ENCODE assay signal across 22 cellular contexts in the genomic region with DNA sequence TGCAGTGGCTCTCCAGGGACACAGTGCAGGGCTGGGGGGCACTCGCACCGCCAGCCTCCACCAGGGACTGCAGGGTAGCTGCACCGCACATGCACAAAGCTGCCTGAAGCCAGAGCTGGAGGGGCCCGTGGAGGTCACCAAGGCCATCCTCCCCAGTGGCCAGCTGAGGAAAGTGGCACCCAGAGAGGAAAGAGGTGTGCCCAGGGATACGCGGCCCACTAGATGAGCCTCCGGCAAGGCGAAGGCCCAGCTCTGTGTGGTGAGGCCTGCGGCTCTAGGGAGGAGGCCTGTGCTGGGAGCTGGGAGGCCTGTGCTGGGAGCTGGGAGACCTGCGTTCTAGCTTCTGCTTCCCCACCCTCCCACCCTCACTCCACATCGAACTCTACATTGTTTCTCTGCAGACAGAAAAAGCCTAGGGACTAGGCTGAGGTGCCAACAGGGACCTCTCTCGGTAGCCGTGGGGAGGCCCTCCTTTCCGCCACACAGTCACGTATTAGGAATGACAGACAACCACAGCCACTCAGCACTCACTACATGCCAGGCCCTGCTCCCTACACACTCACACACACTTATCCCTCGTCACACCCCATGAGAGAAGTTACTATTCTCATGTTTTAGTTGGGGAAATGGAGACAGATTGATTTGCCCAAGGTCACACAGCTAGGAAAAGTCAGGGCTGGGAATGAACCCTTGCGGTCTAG. TPM values are rescaled to one million over a fixed set of nuclear protein-coding genes. Genes with fewer than 3 reads are reported as not detected.
DNase-seq lines count a peak whose midpoint lies in the region; ATAC-seq, FAIRE-seq and TF ChIP-seq lines count a peak whose summit lies in the region.
"Had no signal": no experiment of that assay in that cellular context is flagged by ENCODE, and none has a peak within 500 bp of the region (broad histone marks: within the 10 kb centered on the region; RNA-seq: fewer than 3 reads in every experiment).

No MANE protein-coding gene starts in this region.

- POLR2A ChIA-PET in HepG2 (lab: Yijun Ruan, JAX): no interaction called here
- POLR2A ChIA-PET in activated CD4-positive, alpha-beta memory T cell treated with anti-CD3 and anti-CD28 coated beads, Interleukin-2, amount 10 ng/mL, durations not matched to agents 7 days and 5 days (lab: Charles Lee): no interaction called here
- POLR2A ChIA-PET in activated CD4-positive, alpha-beta T cell treated with anti-CD3 and anti-CD28 coated beads for 36 hours (lab: Charles Lee): no interaction called here

- TF ChIP-seq POLR2A in HepG2 (IDR thresholded peaks at IDR 0.05; ENCODE audit: insufficient read depth in 1 of 2, low read depth in 2 of 2, low read length in 2 of 2): no peak
- TF ChIP-seq POLR2A in esophagus muscularis mucosa (IDR thresholded peaks at IDR 0.05; ENCODE audit: low read depth): no peak

- peaks cover 11% of the 10 kb centered on the region for H3K4me1 Mint-ChIP-seq in GM23338
- H3K4me1 Mint-ChIP-seq in activated CD4-positive, alpha-beta memory T cell treated with anti-CD3 and anti-CD28 coated beads, Interleukin-2, amount 10 ng/mL, durations not matched to agents 7 days and 5 days: no peaks in the 10 kb centered on the region
- no peaks in the 10 kb centered on the region for H3K4me1 Mint-ChIP-seq in activated CD4-positive, alpha-beta T cell treated with anti-CD3 and anti-CD28 coated beads for 36 hours
- H3K4me1 Mint-ChIP-seq: activated naive CD8-positive, alpha-beta T cell treated with anti-CD3 and anti-CD28 coated beads for 36 hours had no signal

- peaks cover 22% of the 10 kb centered on the region for H3K27me3 Mint-ChIP-seq in GM23338 (ENCODE audit: insufficient read depth, low read depth, poor library complexity)
- peaks cover 15% of the 10 kb centered on the region for H3K27me3 Mint-ChIP-seq in activated CD4-positive, alpha-beta memory T cell treated with anti-CD3 and anti-CD28 coated beads, Interleukin-2, amount 10 ng/mL, durations not matched to agents 7 days and 5 days
- H3K27me3 Mint-ChIP-seq in activated CD4-positive, alpha-beta T cell treated with anti-CD3 and anti-CD28 coated beads for 36 hours: peaks cover 8% of the 10 kb centered on the region

- ATAC-seq in GM23338 (peak; percentile 16), HepG2 (peak; percentile 50)
- ATAC-seq in activated CD4-positive, alpha-beta T cell treated with anti-CD3 and anti-CD28 coated beads for 36 hours: no peak

- no peak overlapping the region for H3K27ac Mint-ChIP-seq in GM23338
- no peak overlapping the region for H3K27ac Mint-ChIP-seq in activated CD4-positive, alpha-beta memory T cell treated with anti-CD3 and anti-CD28 coated beads, Interleukin-2, amount 10 ng/mL, durations not matched to agents 7 days and 5 days
- no peak overlapping the region for H3K27ac Mint-ChIP-seq in activated CD4-positive, alpha-beta T cell treated with anti-CD3 and anti-CD28 coated beads for 36 hours
- H3K27ac Mint-ChIP-seq: activated naive CD8-positive, alpha-beta T cell treated with anti-CD3 and anti-CD28 coated beads for 36 hours; mesothelial cell of epicardium had no signal

- H3K9me3 ChIP-seq in HepG2 (ENCODE audit: low read length) (no peaks in the 10 kb centered on the region), esophagus muscularis mucosa (no peaks in the 10 kb centered on the region)
- H3K9me3 ChIP-seq: Caco-2 had no signal

- DNase-seq in AG08395 (ENCODE audit: low spot score) (peak; percentile 47), GM23338 (ENCODE audit: low spot score) (no peak), amniotic epithelial cell (ENCODE audit: low read depth) (peak; percentile 51), HepG2 (ENCODE audit: low spot score) (peak; percentile 9), esophagus muscularis mucosa (ENCODE audit: extremely low spot score) (no peak), DMS153 (lab: John Stamatoyannopoulos, UW) (no peak)
- DNase-seq in activated CD4-positive, alpha-beta memory T cell treated with anti-CD3 and anti-CD28 coated beads, Interleukin-2, amount 10 ng/mL, durations not matched to agents 7 days and 5 days: no peak
- DNase-seq in activated CD4-positive, alpha-beta T cell treated with anti-CD3 and anti-CD28 coated beads for 36 hours: no peak
- DNase-seq: ACHN; activated CD4-positive, alpha-beta T cell treated with anti-CD3 and anti-CD28 coated beads, Interleukin-2, amount 50 U/mL, for 4 hours; activated naive CD8-positive, alpha-beta T cell treated with anti-CD3 and anti-CD28 coated beads for 36 hours; activated T-cell treated with anti-CD3 and anti-CD28 coated beads, Interleukin-2, amount 50 U/mL, for 1 hour; caudate nucleus; hypothalamus; KBM-7; retina; SW 1271 had no signal

- no peak for TF ChIP-seq RAD21 in HepG2 (CRISPR knock-in tag; IDR thresholded peaks at IDR 0.05)

- H3K36me3 ChIP-seq in GM23338 (ENCODE audit: insufficient read depth): no peaks in the 10 kb centered on the region
- H3K36me3 ChIP-seq in HepG2 (replicated peaks in 1 of 2; ENCODE audit: control insufficient read depth in 1 of 2, insufficient read depth in 2 of 2, low read length in 2 of 2): no peaks in the 10 kb centered on the region
- H3K36me3 ChIP-seq in esophagus muscularis mucosa: no peaks in the 10 kb centered on the region

- H2AFZ ChIP-seq in GM23338 (peak overlapping the region; percentile 8; the same call in 1 of the 2 replicates), HepG2 (ENCODE audit: low read length) (no peak overlapping the region)

- no peak overlapping the region for H3K4me3 Mint-ChIP-seq in GM23338
- no peak overlapping the region for H3K4me3 Mint-ChIP-seq in activated CD4-positive, alpha-beta memory T cell treated with anti-CD3 and anti-CD28 coated beads, Interleukin-2, amount 10 ng/mL, durations not matched to agents 7 days and 5 days
- no peak overlapping the region for H3K4me3 Mint-ChIP-seq in activated CD4-positive, alpha-beta T cell treated with anti-CD3 and anti-CD28 coated beads for 36 hours
- H3K4me3 Mint-ChIP-seq: activated naive CD8-positive, alpha-beta T cell treated with anti-CD3 and anti-CD28 coated beads for 36 hours; mesothelial cell of epicardium had no signal

- TF ChIP-seq EP300 in HepG2 (IDR thresholded peaks at IDR 0.05; ENCODE audit: low read depth in 2 of 2, low read length in 2 of 2) (no peak), HepG2 (CRISPR knock-in tag; IDR thresholded peaks at IDR 0.05; ENCODE audit: borderline replicate concordance) (no peak), esophagus muscularis mucosa (IDR thresholded peaks at IDR 0.05) (no peak)

- no peak overlapping the region for H3K27ac ChIP-seq in GM23338 (ENCODE audit: low read depth)
- no peak overlapping the region for H3K27ac ChIP-seq in HepG2 (ENCODE audit: extremely low read length, insufficient read depth, low read length)
- H3K27ac ChIP-seq in esophagus muscularis mucosa (replicated peaks in 1 of 4): no peak overlapping the region

- no TSS peak for BruUV-seq in HepG2 (replicated peaks; lab: Mats Ljungman, UMichigan)

- H3K4me2 ChIP-seq in GM23338: no peak overlapping the region
- peak overlapping the region; percentile 23; the same call in 1 of the 2 replicates for H3K4me2 ChIP-seq in HepG2 (ENCODE audit: low read depth, low read length)

- 0 out of 2 replicates have a peak overlapping the region, but pooled peaks have one; percentile 22 for H3K9ac ChIP-seq in HepG2 (ENCODE audit: insufficient read depth, low read depth, low read length)

- in situ Hi-C loops in HepG2 (cut with HindIII; ENCODE audit: extremely low pct_ligation_motif_present, low pct_unique_long_range_greater_than_20kb): no loop called here

- H4K20me1 ChIP-seq in GM23338 (replicated peaks; ENCODE audit: insufficient read depth): no peaks in the 10 kb centered on the region
- H4K20me1 ChIP-seq in HepG2 (ENCODE audit: insufficient read depth, low read length): no peaks in the 10 kb centered on the region

- WGBS in HepG2 (ENCODE audit: low lambda C conversion rate): 48% methylated on average over 11 of the region's 17 CpGs
- 96% methylated on average over 13 of the region's 17 CpGs for WGBS in esophagus muscularis mucosa

- no peaks in the 10 kb centered on the region for H3K79me2 ChIP-seq in GM23338 (replicated peaks; ENCODE audit: insufficient read depth)
- no peaks in the 10 kb centered on the region for H3K79me2 ChIP-seq in HepG2 (ENCODE audit: insufficient read depth, low read length)

- H3K4me1 ChIP-seq in GM23338 (ENCODE audit: insufficient read depth): peaks cover 8% of the 10 kb centered on the region; the same call in 1 of the 2 replicates
- H3K4me1 ChIP-seq in HepG2 (ENCODE audit: insufficient read depth, low read length): peaks cover 11% of the 10 kb centered on the region
- H3K4me1 ChIP-seq in esophagus muscularis mucosa: peaks cover 0 to 12% (median 11%) of the 10 kb centered on the region in 4 donors
- H3K4me1 ChIP-seq: Caco-2 had no signal

- H3K4me3 ChIP-seq in GM23338 (no peak overlapping the region), HepG2 (replicated peaks in 1 of 3; ENCODE audit: insufficient read depth in 1 of 3, low read depth in 2 of 3, low read length in 3 of 3) (peak overlapping the region in 1 of 3 experiments; percentile 32; a peak in 1 of 6 replicates), esophagus muscularis mucosa (no peak overlapping the region)

- H3K9me2 ChIP-seq in GM23338 (ENCODE audit: insufficient read depth): no peaks in the 10 kb centered on the region

- H3F3A ChIP-seq in GM23338 (replicated peaks; ENCODE audit: low read depth): no peaks in the 10 kb centered on the region

- no peak for TF ChIP-seq CTCF in GM23338 (conservative IDR thresholded peaks at IDR 0.05; ENCODE audit: low read depth in 2 of 2)
- no peak for TF ChIP-seq CTCF in HepG2 (CRISPR knock-in tag; IDR thresholded peaks at IDR 0.05)
- TF ChIP-seq CTCF in esophagus muscularis mucosa (IDR thresholded peaks at IDR 0.05): no peak

- H3K27me3 ChIP-seq in GM23338 (ENCODE audit: insufficient read depth): no peaks in the 10 kb centered on the region
- peaks cover 10 to 43% of the 10 kb centered on the region in 2 experiments for H3K27me3 ChIP-seq in HepG2 (ENCODE audit: control insufficient read depth in 1 of 2, insufficient read depth in 2 of 2, low read length in 2 of 2)
- peaks cover 0 to 8% (median 0%) of the 10 kb centered on the region in 4 donors for H3K27me3 ChIP-seq in esophagus muscularis mucosa

- CTCF ChIA-PET in HepG2 (lab: Yijun Ruan, JAX; ENCODE audit: low intra/inter-chr PET ratio, low total read pairs): interaction anchor here (1.5 kb wide), 1 partner anchor 57 kb away, joined by 4 read pairs; no protein-coding TSS in a partner anchor
- CTCF ChIA-PET in activated CD4-positive, alpha-beta memory T cell treated with anti-CD3 and anti-CD28 coated beads, Interleukin-2, amount 10 ng/mL, durations not matched to agents 7 days and 5 days (lab: Charles Lee): no interaction called here
- CTCF ChIA-PET in activated CD4-positive, alpha-beta T cell treated with anti-CD3 and anti-CD28 coated beads for 36 hours (lab: Charles Lee): interaction anchor here (0.6 kb wide), 1 partner anchor 165 kb away, joined by 3 read pairs; no protein-coding TSS in a partner anchor

- FAIRE-seq in HepG2 (lab: Jason Lieb, UNC): no peak
- FAIRE-seq: GM12892, urothelium cell line had no signal

- intact Hi-C loops in HepG2 (cut with micrococcal nuclease; ENCODE audit: unreplicated experiment): loop anchor here (5.0 kb wide), 1 partner anchor 94 kb away; no protein-coding TSS in a partner anchor
- intact Hi-C loops in esophagus muscularis mucosa (cut with DNase I): no loop called here
- intact Hi-C loops in activated CD4-positive, alpha-beta T cell treated with anti-CD3 and anti-CD28 coated beads for 36 hours (cut with DNase I, micrococcal nuclease): no loop called here

- H3K9me3 Mint-ChIP-seq in GM23338: no peaks in the 10 kb centered on the region; the same call in 2 of the 3 replicates
- H3K9me3 Mint-ChIP-seq in activated CD4-positive, alpha-beta memory T cell treated with anti-CD3 and anti-CD28 coated beads, Interleukin-2, amount 10 ng/mL, durations not matched to agents 7 days and 5 days: no peaks in the 10 kb centered on the region
- H3K9me3 Mint-ChIP-seq in activated CD4-positive, alpha-beta T cell treated with anti-CD3 and anti-CD28 coated beads for 36 hours (ENCODE audit: low read depth): no peaks in the 10 kb centered on the region
- H3K9me3 Mint-ChIP-seq: activated naive CD8-positive, alpha-beta T cell treated with anti-CD3 and anti-CD28 coated beads for 36 hours had no signal

- peaks cover 4% of the 10 kb centered on the region for H3K36me3 Mint-ChIP-seq in GM23338 (ENCODE audit: low read depth)
- H3K36me3 Mint-ChIP-seq in activated CD4-positive, alpha-beta memory T cell treated with anti-CD3 and anti-CD28 coated beads, Interleukin-2, amount 10 ng/mL, durations not matched to agents 7 days and 5 days (ENCODE audit: low read depth): no peaks in the 10 kb centered on the region
- peaks cover 3% of the 10 kb centered on the region for H3K36me3 Mint-ChIP-seq in activated CD4-positive, alpha-beta T cell treated with anti-CD3 and anti-CD28 coated beads for 36 hours (ENCODE audit: low read depth)
- H3K36me3 Mint-ChIP-seq: activated naive CD8-positive, alpha-beta T cell treated with anti-CD3 and anti-CD28 coated beads for 36 hours had no signal

RNA-seq across cellular contexts. Expression of gene ASCL5, which starts 0.9 kb away (rescaled TPM):
- 0.54 TPM in 1 of 2 replicates, not detected in the other for total RNA-seq in GM23338 (2014; rRNA removed; shearing (Covaris generic))
- polyA plus RNA-seq in GM23338 (2016; fragmentation: Nextera tagmentation; extraction: Ambion mirVana): not detected in 2 replicates
- total RNA-seq in HepG2 (2016; rRNA removed; fragmentation: Illumina TruSeq; extraction: Trizol): not detected in 2 replicates
- total RNA-seq in HepG2 (2016; cell fraction: cytosol; rRNA removed; fragmentation: Illumina TruSeq; extraction: Trizol; ENCODE audit: low read depth): not detected in 2 replicates
- not detected in 2 replicates for total RNA-seq in HepG2 (2016; cell fraction: insoluble cytoplasmic fraction; rRNA removed; fragmentation: Illumina TruSeq; extraction: Trizol)
- total RNA-seq in HepG2 (2016; cell fraction: membrane; rRNA removed; fragmentation: Illumina TruSeq; extraction: Trizol): not detected in 2 replicates
- total RNA-seq in HepG2 (2016; cell fraction: nucleus; rRNA removed; fragmentation: Illumina TruSeq; extraction: Trizol): not detected in 2 replicates
- not detected in 2 replicates for polyA plus RNA-seq in HepG2 (2011; rRNA removed)
- polyA plus RNA-seq in HepG2 (2011; cell fraction: cytosol; rRNA removed): not detected in 2 replicates
- 0.08 and 0.09 TPM in 2 replicates for polyA plus RNA-seq in HepG2 (2011; cell fraction: nucleus; rRNA removed)
- not detected in 2 replicates for polyA plus RNA-seq in HepG2 (2012)
- polyA plus RNA-seq in HepG2 (2016; cell fraction: cytosol; fragmentation: Illumina TruSeq; extraction: Trizol; ENCODE audit: low read depth): not detected in 2 replicates
- polyA plus RNA-seq in HepG2 (2016; cell fraction: insoluble cytoplasmic fraction; fragmentation: Illumina TruSeq; extraction: Trizol; ENCODE audit: low read depth): not detected in 2 replicates
- not detected in 2 replicates for polyA plus RNA-seq in HepG2 (2016; cell fraction: membrane; fragmentation: Illumina TruSeq; extraction: Trizol; ENCODE audit: low read depth)
- not detected in 2 replicates for polyA plus RNA-seq in HepG2 (2016; cell fraction: nucleus; fragmentation: Illumina TruSeq; extraction: Trizol; ENCODE audit: insufficient read depth, low read depth)
- not detected in 2 replicates for polyA minus RNA-seq in HepG2 (2011; rRNA and poly(A)+ RNA removed; ENCODE audit: low replicate concordance)
- polyA minus RNA-seq in HepG2 (2011; cell fraction: cytosol; rRNA and poly(A)+ RNA removed): not detected in 2 replicates
- not detected in 2 replicates for polyA minus RNA-seq in HepG2 (2011; cell fraction: nucleus; rRNA and poly(A)+ RNA removed)
- not detected for total RNA-seq in esophagus muscularis mucosa
- total RNA-seq in activated CD4-positive, alpha-beta memory T cell treated with anti-CD3 and anti-CD28 coated beads, Interleukin-2, amount 10 ng/mL, durations not matched to agents 7 days and 5 days: not detected
- total RNA-seq in activated CD4-positive, alpha-beta T cell treated with anti-CD3 and anti-CD28 coated beads for 36 hours: under 1 TPM in 1 of 2 experiments, not detected in 1; 0.09 TPM
- total RNA-seq: kidney epithelial cell, mesothelial cell of epicardium had no signal

RNA-seq across cellular contexts. Expression of gene CACNA1S, which starts 15.7 kb away (rescaled TPM):
- total RNA-seq in GM23338 (2014; rRNA removed; shearing (Covaris generic)): 0.03 and 0.04 TPM in 2 replicates
- not detected in 2 replicates for polyA plus RNA-seq in GM23338 (2016; fragmentation: Nextera tagmentation; extraction: Ambion mirVana)
- not detected in 2 replicates for total RNA-seq in HepG2 (2016; rRNA removed; fragmentation: Illumina TruSeq; extraction: Trizol)
- not detected in 2 replicates for total RNA-seq in HepG2 (2016; cell fraction: cytosol; rRNA removed; fragmentation: Illumina TruSeq; extraction: Trizol; ENCODE audit: low read depth)
- total RNA-seq in HepG2 (2016; cell fraction: insoluble cytoplasmic fraction; rRNA removed; fragmentation: Illumina TruSeq; extraction: Trizol): not detected in 2 replicates
- total RNA-seq in HepG2 (2016; cell fraction: membrane; rRNA removed; fragmentation: Illumina TruSeq; extraction: Trizol): not detected in 2 replicates
- total RNA-seq in HepG2 (2016; cell fraction: nucleus; rRNA removed; fragmentation: Illumina TruSeq; extraction: Trizol): not detected in 2 replicates
- not detected in 2 replicates for polyA plus RNA-seq in HepG2 (2011; rRNA removed)
- not detected in 2 replicates for polyA plus RNA-seq in HepG2 (2011; cell fraction: cytosol; rRNA removed)
- not detected in 2 replicates for polyA plus RNA-seq in HepG2 (2011; cell fraction: nucleus; rRNA removed)
- polyA plus RNA-seq in HepG2 (2012): not detected in 2 replicates
- polyA plus RNA-seq in HepG2 (2016; cell fraction: cytosol; fragmentation: Illumina TruSeq; extraction: Trizol; ENCODE audit: low read depth): not detected in 2 replicates
- polyA plus RNA-seq in HepG2 (2016; cell fraction: insoluble cytoplasmic fraction; fragmentation: Illumina TruSeq; extraction: Trizol; ENCODE audit: low read depth): not detected in 2 replicates
- not detected in 2 replicates for polyA plus RNA-seq in HepG2 (2016; cell fraction: membrane; fragmentation: Illumina TruSeq; extraction: Trizol; ENCODE audit: low read depth)
- polyA plus RNA-seq in HepG2 (2016; cell fraction: nucleus; fragmentation: Illumina TruSeq; extraction: Trizol; ENCODE audit: insufficient read depth, low read depth): not detected in 2 replicates
- 0.02 TPM in 1 of 2 replicates, not detected in the other for polyA minus RNA-seq in HepG2 (2011; rRNA and poly(A)+ RNA removed; ENCODE audit: low replicate concordance)
- polyA minus RNA-seq in HepG2 (2011; cell fraction: cytosol; rRNA and poly(A)+ RNA removed): not detected in 2 replicates
- polyA minus RNA-seq in HepG2 (2011; cell fraction: nucleus; rRNA and poly(A)+ RNA removed): not detected in 2 replicates
- total RNA-seq in esophagus muscularis mucosa: not detected
- total RNA-seq in activated CD4-positive, alpha-beta memory T cell treated with anti-CD3 and anti-CD28 coated beads, Interleukin-2, amount 10 ng/mL, durations not matched to agents 7 days and 5 days: not detected
- total RNA-seq in activated CD4-positive, alpha-beta T cell treated with anti-CD3 and anti-CD28 coated beads for 36 hours: not detected
- total RNA-seq: activated naive CD8-positive, alpha-beta T cell treated with anti-CD3 and anti-CD28 coated beads for 36 hours; kidney epithelial cell; mesothelial cell of epicardium had no signal

RNA-seq across cellular contexts. Expression of gene TMEM9, which starts 26.4 kb away (rescaled TPM):
- total RNA-seq in GM23338 (2014; rRNA removed; shearing (Covaris generic)): 109 and 147 TPM in 2 replicates
- polyA plus RNA-seq in GM23338 (2016; fragmentation: Nextera tagmentation; extraction: Ambion mirVana) (71.1 and 78.6 TPM in 2 replicates), HepG2 (2011; rRNA removed) (102 and 137 TPM in 2 replicates)
- total RNA-seq in HepG2 (2016; rRNA removed; fragmentation: Illumina TruSeq; extraction: Trizol) (33.6 and 60.9 TPM in 2 replicates), esophagus muscularis mucosa (10 to 100 TPM; 40.1 to 56.1 (median 49.5) TPM)
- 19.4 and 19.6 TPM in 2 replicates for total RNA-seq in HepG2 (2016; cell fraction: cytosol; rRNA removed; fragmentation: Illumina TruSeq; extraction: Trizol; ENCODE audit: low read depth)
- total RNA-seq in HepG2 (2016; cell fraction: insoluble cytoplasmic fraction; rRNA removed; fragmentation: Illumina TruSeq; extraction: Trizol): 34.2 and 64.9 TPM in 2 replicates
- 35.3 and 35.6 TPM in 2 replicates for total RNA-seq in HepG2 (2016; cell fraction: membrane; rRNA removed; fragmentation: Illumina TruSeq; extraction: Trizol)
- 46.5 and 53.8 TPM in 2 replicates for total RNA-seq in HepG2 (2016; cell fraction: nucleus; rRNA removed; fragmentation: Illumina TruSeq; extraction: Trizol)
- polyA plus RNA-seq in HepG2 (2011; cell fraction: cytosol; rRNA removed): 89.3 and 100 TPM in 2 replicates
- 118 and 132 TPM in 2 replicates for polyA plus RNA-seq in HepG2 (2011; cell fraction: nucleus; rRNA removed)
- 50.9 and 56.1 TPM in 2 replicates for polyA plus RNA-seq in HepG2 (2012)
- polyA plus RNA-seq in HepG2 (2016; cell fraction: cytosol; fragmentation: Illumina TruSeq; extraction: Trizol; ENCODE audit: low read depth): 20.3 and 20.6 TPM in 2 replicates
- polyA plus RNA-seq in HepG2 (2016; cell fraction: insoluble cytoplasmic fraction; fragmentation: Illumina TruSeq; extraction: Trizol; ENCODE audit: low read depth): 32.1 and 32.2 TPM in 2 replicates
- 27.0 and 30.2 TPM in 2 replicates for polyA plus RNA-seq in HepG2 (2016; cell fraction: membrane; fragmentation: Illumina TruSeq; extraction: Trizol; ENCODE audit: low read depth)
- 79.2 and 83.5 TPM in 2 replicates for polyA plus RNA-seq in HepG2 (2016; cell fraction: nucleus; fragmentation: Illumina TruSeq; extraction: Trizol; ENCODE audit: insufficient read depth, low read depth)
- 239 and 286 TPM in 2 replicates for polyA minus RNA-seq in HepG2 (2011; rRNA and poly(A)+ RNA removed; ENCODE audit: low replicate concordance)
- 16.9 and 23.5 TPM in 2 replicates for polyA minus RNA-seq in HepG2 (2011; cell fraction: cytosol; rRNA and poly(A)+ RNA removed)
- 14.8 and 15.3 TPM in 2 replicates for polyA minus RNA-seq in HepG2 (2011; cell fraction: nucleus; rRNA and poly(A)+ RNA removed)
- 10 to 100 TPM; 16.8 to 19.8 TPM for total RNA-seq in activated CD4-positive, alpha-beta memory T cell treated with anti-CD3 and anti-CD28 coated beads, Interleukin-2, amount 10 ng/mL, durations not matched to agents 7 days and 5 days
- total RNA-seq in activated CD4-positive, alpha-beta T cell treated with anti-CD3 and anti-CD28 coated beads for 36 hours: 10 to 100 TPM; 15.7 to 27.2 TPM

Comparison
In these comparisons a context has a peak if more than half of its experiments do, and no peak if none do; other contexts are left out.
1. DNase-seq: peak in AG08395 (single experiment), amniotic epithelial cell (single experiment) and HepG2 (single experiment); none in GM23338 (single experiment), esophagus muscularis mucosa (single experiment), DMS153 (single experiment), activated CD4-positive, alpha-beta memory T cell treated with anti-CD3 and anti-CD28 coated beads, Interleukin-2, amount 10 ng/mL, durations not matched to agents 7 days and 5 days (single experiment) and activated CD4-positive, alpha-beta T cell treated with anti-CD3 and anti-CD28 coated beads for 36 hours (single experiment).